In genomic region chr16:31459722-31460581, GRCh38 we compare ENCODE assay signal across 8 cellular contexts. TPM values are rescaled to one million over a fixed set of nuclear protein-coding genes. Genes with fewer than 3 reads are reported as not detected.
DNase-seq lines count a peak whose midpoint lies in the region; ATAC-seq, FAIRE-seq and TF ChIP-seq lines count a peak whose summit lies in the region.

No MANE protein-coding gene starts in this region.

- no peak for FAIRE-seq in kidney (lab: Jason Lieb, UNC)

- intact Hi-C loops in kidney (cut with DNase I) = no loop called here

- TF ChIP-seq CTCF in AG09319 (IDR thresholded peaks at IDR 0.05; ENCODE audit: low read depth, low read length) (no peak), kidney (IDR thresholded peaks at IDR 0.05; ENCODE audit: borderline replicate concordance, extremely low read depth, insufficient read depth) (no peak)

- H3K36me3 ChIP-seq in kidney (ENCODE audit: control insufficient read depth in 1 of 2, insufficient read depth in 2 of 2, low read length in 2 of 2) = peaks cover 4 to 5% of the 10 kb centered on the region in 2 donors

- peak; percentile 72 for ATAC-seq in GM19035 (IDR thresholded peaks at IDR 0.05; ENCODE audit: unreplicated experiment)
- peak; percentile 71 for ATAC-seq in HG03354 (IDR thresholded peaks at IDR 0.05; ENCODE audit: poor library complexity, severe bottlenecking, unreplicated experiment)

- peaks cover 13 to 31% of the 10 kb centered on the region in 2 donors for H3K4me1 ChIP-seq in kidney (ENCODE audit: control insufficient read depth in 1 of 2, insufficient read depth in 1 of 2, low read depth in 1 of 2, low read length in 2 of 2)

- no peaks in the 10 kb centered on the region for H3K9me3 ChIP-seq in kidney (ENCODE audit: control insufficient read depth in 1 of 2, low read length in 2 of 2)

- H3K4me3 ChIP-seq in kidney (ENCODE audit: low read length in 2 of 2) = peak overlapping the region; percentile 68 to 97

- DNase-seq in AG09319 (ENCODE audit: extremely low read depth, low read depth) = peak; percentile 99
- peak; percentile 95 for DNase-seq in NCI-H446 treated with DMSO at 0.1 percent for 48 hours (lab: John Stamatoyannopoulos, UW)
- peak; percentile 100 for DNase-seq in activated CD4-positive, alpha-beta T cell treated with anti-CD3 and anti-CD28 coated beads for 1 hour
- DNase-seq in cerebellum (ENCODE audit: low spot score) = peak; percentile 99
- peak; percentile 100 for DNase-seq in kidney
- peak; percentile 100 for DNase-seq in stimulated activated CD4-positive, alpha-beta T cell treated with anti-CD3 and anti-CD28 coated beads, Interleukin-15, amount 100 ng/mL, for 1 hour (ENCODE audit: low read depth in 1 of 2, low spot score in 1 of 2)

- H3K9ac ChIP-seq in kidney (ENCODE audit: low read length in 2 of 2) = peak overlapping the region; percentile 49 to 91

- peak overlapping the region; percentile 100 for H3K27ac ChIP-seq in kidney (ENCODE audit: low read depth in 2 of 2, low read length in 2 of 2)

RNA-seq across cellular contexts. Expression of gene ARMC5, which starts 0.7 kb away (rescaled TPM):
- total RNA-seq in cerebellum (5.3 TPM), kidney (9.6 TPM)
- polyA plus RNA-seq in kidney (ENCODE audit: insufficient read depth, low read depth, low replicate concordance) = 10.9 TPM

RNA-seq across cellular contexts. Expression of gene TGFB1I1, which starts 12.0 kb away (rescaled TPM):
- total RNA-seq in cerebellum (4.4 TPM), kidney (54.4 TPM)
- polyA plus RNA-seq in kidney (ENCODE audit: insufficient read depth, low read depth, low replicate concordance) = 27.5 TPM

RNA-seq across cellular contexts. Expression of gene ZNF843, which starts 17.4 kb away (rescaled TPM):
- total RNA-seq in cerebellum = 2.0 TPM
- total RNA-seq in kidney = 1.4 TPM
- 0.67 TPM for polyA plus RNA-seq in kidney (ENCODE audit: insufficient read depth, low read depth, low replicate concordance)

RNA-seq across cellular contexts. Expression of gene SLC5A2, which starts 23.0 kb away (rescaled TPM):
- 1.1 TPM for total RNA-seq in cerebellum
- total RNA-seq in kidney = 4.8 TPM
- polyA plus RNA-seq in kidney (ENCODE audit: insufficient read depth, low read depth, low replicate concordance) = 208 TPM

RNA-seq across cellular contexts. Expression of gene COX6A2, which starts 31.8 kb away (rescaled TPM):
- not detected for total RNA-seq in cerebellum
- total RNA-seq in kidney = not detected
- polyA plus RNA-seq in kidney (ENCODE audit: insufficient read depth, low read depth, low replicate concordance) = 5.5 TPM

Comparison
In these comparisons a context has a peak if more than half of its experiments do, and no peak if none do; other contexts are left out.
1. Peak in every context shown above with its lines: DNase-seq, ATAC-seq, H3K4me3 ChIP-seq and H3K27ac ChIP-seq.
2. RNA of gene TGFB1I1, which starts 12.0 kb away (total RNA-seq): 54.4 TPM in kidney (single experiment); 4.4 TPM in cerebellum (single experiment); every median in the first group is over 10 times any median in the second.